23 cellular contexts compared by ENCODE assay signal in genomic region chr20:53405070-53405603, GRCh38.
"Had no signal": no experiment of that assay in that cellular context is flagged by ENCODE, and none has a peak within 500 bp of the region (broad histone marks: within the 10 kb centered on the region; RNA-seq: fewer than 3 reads in every experiment).

No MANE protein-coding gene starts in this region.

- H3K9me3 Mint-ChIP-seq: activated CD4-positive, alpha-beta T cell treated with anti-CD3 and anti-CD28 coated beads, Interleukin-2, amount 10 ng/mL, durations not matched to agents 7 days and 5 days; activated T-helper 2 cell treated with anti-CD3 and anti-CD28 coated beads, Interferon-gamma antibody, Interleukin-2, Interleukin-4, amounts not matched to agents 10 μg/mL and 5 μg/mL and 100 μg/mL, durations not matched to agents 14 hours and 24 hours and 36 hours had no signal

- H3K27me3 Mint-ChIP-seq: activated CD4-positive, alpha-beta memory T cell treated with anti-CD3 and anti-CD28 coated beads for 36 hours; activated CD4-positive, alpha-beta T cell treated with anti-CD3 and anti-CD28 coated beads, Interleukin-2, amount 10 ng/mL, durations not matched to agents 7 days and 5 days; T-cell had no signal

- H3K36me3 Mint-ChIP-seq: activated CD4-positive, alpha-beta memory T cell treated with anti-CD3 and anti-CD28 coated beads for 36 hours had no signal

- H3K27ac Mint-ChIP-seq: activated CD4-positive, alpha-beta memory T cell treated with anti-CD3 and anti-CD28 coated beads for 36 hours; activated CD4-positive, alpha-beta T cell treated with anti-CD3 and anti-CD28 coated beads, Interleukin-2, amount 10 ng/mL, durations not matched to agents 7 days and 5 days; activated naive CD8-positive, alpha-beta T cell treated with anti-CD3 and anti-CD28 coated beads, Interleukin-2, amount 10 ng/mL, durations not matched to agents 7 days and 5 days; activated T-helper 2 cell treated with anti-CD3 and anti-CD28 coated beads, Interferon-gamma antibody, Interleukin-2, Interleukin-4, amounts not matched to agents 10 μg/mL and 5 μg/mL and 100 μg/mL, durations not matched to agents 14 hours and 24 hours and 36 hours; T-cell had no signal

- H3K4me3 Mint-ChIP-seq: activated CD4-positive, alpha-beta memory T cell treated with anti-CD3 and anti-CD28 coated beads for 36 hours; activated CD4-positive, alpha-beta T cell treated with anti-CD3 and anti-CD28 coated beads, Interleukin-2, amount 10 ng/mL, durations not matched to agents 7 days and 5 days; activated naive CD8-positive, alpha-beta T cell treated with anti-CD3 and anti-CD28 coated beads, Interleukin-2, amount 10 ng/mL, durations not matched to agents 7 days and 5 days; T-cell had no signal

- ATAC-seq: T-cell had no signal

- DNase-seq: activated CD4-positive, alpha-beta memory T cell treated with anti-CD3 and anti-CD28 coated beads for 36 hours; activated CD4-positive, alpha-beta T cell treated with anti-CD3 and anti-CD28 coated beads, Interleukin-2, amount 10 ng/mL, durations not matched to agents 7 days and 5 days; activated CD4-positive, CD25-positive, alpha-beta regulatory T cell; activated CD8-positive, alpha-beta memory T cell treated with anti-CD3 and anti-CD28 coated beads for 24 hours; activated naive CD4-positive, alpha-beta T cell treated with anti-CD3 and anti-CD28 coated beads, Interleukin-2, amount 50 U/mL, for 16 hours; activated naive CD8-positive, alpha-beta T cell treated with anti-CD3 and anti-CD28 coated beads, Interleukin-2, amount 10 ng/mL, durations not matched to agents 7 days and 5 days; activated T-cell treated with anti-CD3 and anti-CD28 coated beads for 4 hours; activated T-cell treated with anti-CD3 and anti-CD28 coated beads, Interleukin-2, amount 50 U/mL, for 48 hours; aorta; caudate nucleus; colonic mucosa; KBM-7; NCI-H1105 treated with DMSO at 0.1 percent for 48 hours; NCI-H1436 treated with DMSO at 0.1 percent for 48 hours; NCI-H187; NCI-H2081; NCI-H524; Peyer's patch; Right ventricle myocardium superior; T-cell; T-helper 2 cell; T1000 had no signal
